Comparison of ENCODE assay signal across 14 cellular contexts in the genomic region with DNA sequence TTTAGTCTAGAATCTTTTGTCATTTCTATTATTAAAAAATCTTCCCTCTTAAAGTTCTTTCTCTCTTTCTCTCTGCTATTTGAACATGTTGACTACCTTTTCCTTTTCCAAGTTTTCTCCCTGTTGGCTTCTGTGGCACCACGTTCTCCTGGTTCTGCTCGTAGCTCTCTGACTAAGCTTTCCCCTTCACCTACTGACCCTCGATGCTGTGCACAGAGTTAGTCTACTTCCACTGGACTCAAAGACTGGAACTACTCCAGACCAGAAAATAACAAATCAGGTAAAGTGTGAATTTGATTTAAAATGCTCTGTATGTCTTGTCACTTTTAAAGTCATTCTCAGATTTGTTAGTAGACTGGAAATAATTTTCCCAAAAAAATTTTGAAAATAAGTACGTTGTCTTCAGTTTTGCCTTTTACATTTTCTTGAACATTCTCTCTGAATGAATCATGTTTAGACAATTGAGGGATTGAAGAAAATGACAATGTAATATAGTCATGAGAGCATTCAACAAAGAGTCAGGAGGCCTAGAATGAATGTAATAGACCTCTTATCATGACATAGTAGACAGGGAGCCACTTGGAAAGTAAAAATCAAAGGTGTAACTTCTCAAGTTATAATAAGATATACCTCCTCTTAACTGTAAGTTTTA. TPM values are rescaled to one million over a fixed set of nuclear protein-coding genes. Genes with fewer than 3 reads are reported as not detected.
DNase-seq lines count a peak whose midpoint lies in the region; ATAC-seq and TF ChIP-seq lines count a peak whose summit lies in the region.
"Had no signal": no experiment of that assay in that cellular context is flagged by ENCODE, and none has a peak within 500 bp of the region (broad histone marks: within the 10 kb centered on the region; RNA-seq: fewer than 3 reads in every experiment).

No MANE protein-coding gene starts in this region.

- H3K4me2 ChIP-seq in hepatocyte = no peak overlapping the region

- peaks cover 6 to 22% of the 10 kb centered on the region in 2 donors for H3K36me3 Mint-ChIP-seq in activated naive CD4-positive, alpha-beta T cell treated with anti-CD3 and anti-CD28 coated beads, Interleukin-2, amount 50 U/mL, for 72 hours

- DNase-seq in activated naive CD4-positive, alpha-beta T cell treated with anti-CD3 and anti-CD28 coated beads, Interleukin-2, amount 50 U/mL, for 72 hours (ENCODE audit: low spot score in 2 of 2) = no peak
- no peak for DNase-seq in activated naive CD4-positive, alpha-beta T cell treated with anti-CD3 and anti-CD28 coated beads, Interleukin-2, amount 50 U/mL, for 16 hours
- peak; percentile 53 for DNase-seq in amniotic epithelial cell (ENCODE audit: low read depth)
- peak; percentile 34 for DNase-seq in fibroblast of the aortic adventitia (ENCODE audit: low read depth)
- no peak for DNase-seq in NCI-H1436 (lab: John Stamatoyannopoulos, UW)
- DNase-seq in hepatocyte (ENCODE audit: low spot score) = no peak
- DNase-seq in NCI-H1694 (lab: John Stamatoyannopoulos, UW) = no peak
- DNase-seq: activated CD4-positive, alpha-beta T cell treated with anti-CD3 and anti-CD28 coated beads, Interleukin-2, amount 50 U/mL, for 48 hours; central memory CD4-positive, alpha-beta T cell; NCI-H146; NCI-H69; nucleus accumbens had no signal

- ATAC-seq in activated naive CD4-positive, alpha-beta T cell treated with anti-CD3 and anti-CD28 coated beads, Interleukin-2, amount 50 U/mL, for 72 hours = no peak
- no peak for ATAC-seq in GM19328 (IDR thresholded peaks at IDR 0.05; ENCODE audit: unreplicated experiment)

- 89% methylated on average over 4 of the region's 4 CpGs for WGBS in hepatocyte (ENCODE audit: low lambda C conversion rate, missing lambda C conversion rate)

- H4K20me1 ChIP-seq in hepatocyte (ENCODE audit: insufficient read depth, poor library complexity, severe bottlenecking) = no peaks in the 10 kb centered on the region

- no peaks in the 10 kb centered on the region for H3K9me3 ChIP-seq in hepatocyte (ENCODE audit: low read depth)

- H3K27ac Mint-ChIP-seq in activated naive CD4-positive, alpha-beta T cell treated with anti-CD3 and anti-CD28 coated beads, Interleukin-2, amount 50 U/mL, for 72 hours = peak overlapping the region; percentile 11 to 45

- no peak overlapping the region for H2AFZ ChIP-seq in hepatocyte

- no peaks in the 10 kb centered on the region for H3K9me2 ChIP-seq in hepatocyte (replicated peaks; ENCODE audit: insufficient read depth)

- H3K27ac ChIP-seq in hepatocyte = no peak overlapping the region
- H3K27ac ChIP-seq: RWPE1 had no signal

- H3K36me3 ChIP-seq in hepatocyte (replicated peaks; ENCODE audit: insufficient read depth, low read depth) = peaks cover 3% of the 10 kb centered on the region

- H3K79me2 ChIP-seq in hepatocyte = peaks cover 19% of the 10 kb centered on the region

- no peaks in the 10 kb centered on the region for H3K9me3 Mint-ChIP-seq in activated naive CD4-positive, alpha-beta T cell treated with anti-CD3 and anti-CD28 coated beads, Interleukin-2, amount 50 U/mL, for 72 hours

- no peaks in the 10 kb centered on the region for H3K27me3 ChIP-seq in hepatocyte

- no peak overlapping the region for H3K4me3 ChIP-seq in fibroblast of the aortic adventitia (ENCODE audit: low read depth, low read length)
- H3K4me3 ChIP-seq in hepatocyte = no peak overlapping the region

- no peak for TF ChIP-seq CTCF in fibroblast of the aortic adventitia (IDR thresholded peaks at IDR 0.05; ENCODE audit: insufficient read depth, low read length)
- no peak for TF ChIP-seq CTCF in hepatocyte (IDR thresholded peaks at IDR 0.05; ENCODE audit: poor library complexity)

- no peaks in the 10 kb centered on the region for H3K4me1 ChIP-seq in hepatocyte (ENCODE audit: insufficient read depth)

RNA-seq across cellular contexts. Expression of a gene that starts 25.3 kb away (rescaled TPM):
- 10 to 100 TPM; 35.3 to 70.5 TPM for total RNA-seq in activated naive CD4-positive, alpha-beta T cell treated with anti-CD3 and anti-CD28 coated beads, Interleukin-2, amount 50 U/mL, for 72 hours
- total RNA-seq in fibroblast of the aortic adventitia (ENCODE audit: low replicate concordance) (101 and 286 TPM in 2 replicates), hepatocyte (183 and 184 TPM in 2 replicates)
- 37.4 and 52.5 TPM in 2 replicates for polyA plus RNA-seq in hepatocyte

Comparison
In these comparisons a context has a peak if more than half of its experiments do, and no peak if none do; other contexts are left out.
1. DNase-seq: peak in amniotic epithelial cell (single experiment) and fibroblast of the aortic adventitia (single experiment); none in activated naive CD4-positive, alpha-beta T cell treated with anti-CD3 and anti-CD28 coated beads, Interleukin-2, amount 50 U/mL, for 72 hours (0 of 2), activated naive CD4-positive, alpha-beta T cell treated with anti-CD3 and anti-CD28 coated beads, Interleukin-2, amount 50 U/mL, for 16 hours (single experiment), NCI-H1436 (single experiment), hepatocyte (single experiment) and NCI-H1694 (single experiment).